Comparison of ENCODE assay signal across 28 cellular contexts in genomic region chr1:232132572-232132971, GRCh38.
DNase-seq lines count a peak whose midpoint lies in the region; FAIRE-seq and TF ChIP-seq lines count a peak whose summit lies in the region.
"Had no signal": no experiment of that assay in that cellular context is flagged by ENCODE, and none has a peak within 500 bp of the region (broad histone marks: within the 10 kb centered on the region; RNA-seq: fewer than 3 reads in every experiment).

No MANE protein-coding gene starts in this region.

- H3K4me2 ChIP-seq in neuronal stem cell (ENCODE audit: insufficient read depth, low read length, poor library complexity, severe bottlenecking), result no peak overlapping the region
- H3K4me2 ChIP-seq: PC-9 had no signal

- H3K9ac ChIP-seq in HUES48 (ENCODE audit: low read depth, low read length) (peak overlapping the region; percentile 13; the same call in 1 of the 2 replicates), neuronal stem cell (ENCODE audit: low read depth, low read length, poor library complexity) (no peak overlapping the region), kidney (ENCODE audit: low read length in 2 of 2) (no peak overlapping the region)

- H2BK12ac ChIP-seq in neuronal stem cell (ENCODE audit: low read length), result no peak overlapping the region

- H2BK5ac ChIP-seq in neuronal stem cell (ENCODE audit: low read length), result no peak overlapping the region

- H3K79me1 ChIP-seq in neuronal stem cell (ENCODE audit: low read depth, low read length), result no peaks in the 10 kb centered on the region

- H4K8ac ChIP-seq in neuronal stem cell (ENCODE audit: low read depth, low read length), result no peak overlapping the region

- H3K27me3 ChIP-seq in HUES48 (ENCODE audit: control insufficient read depth, insufficient read depth, low read length) (no peaks in the 10 kb centered on the region), neuronal stem cell (ENCODE audit: control insufficient read depth in 3 of 3, insufficient read depth in 3 of 3, low read depth in 1 of 3, low read length in 3 of 3) (no peaks in the 10 kb centered on the region)

- H3K9me3 Mint-ChIP-seq in glutamatergic neuron (ENCODE audit: unreplicated experiment), result peaks cover 6% of the 10 kb centered on the region

- intact Hi-C loops in kidney (cut with DNase I), result no loop called here

- H4K91ac ChIP-seq in neuronal stem cell (ENCODE audit: low read depth, low read length, poor library complexity), result no peak overlapping the region

- peak overlapping the region; percentile 1 for H3K4me3 Mint-ChIP-seq in glutamatergic neuron (ENCODE audit: unreplicated experiment)
- H3K4me3 Mint-ChIP-seq: B cell; CD8-positive, alpha-beta memory T cell had no signal

- H3K4ac ChIP-seq in neuronal stem cell (ENCODE audit: low read length), result no peak overlapping the region

- peaks cover 5% of the 10 kb centered on the region for H3K27me3 Mint-ChIP-seq in glutamatergic neuron (ENCODE audit: unreplicated experiment)

- H3K23ac ChIP-seq in neuronal stem cell (ENCODE audit: low read depth, low read length, poor library complexity), result no peak overlapping the region

- WGBS in neuronal stem cell (ENCODE audit: extremely low coverage in 2 of 2, insufficient read length in 2 of 2, insufficient replicate concordance in 1 of 2), 2 donors, result no CpG with 5 or more reads among the region's 1 CpG

- H2AK5ac ChIP-seq in neuronal stem cell (ENCODE audit: low read depth, low read length), result no peak overlapping the region

- H2BK15ac ChIP-seq in neuronal stem cell (ENCODE audit: low read length), result no peak overlapping the region

- H3K9me3 ChIP-seq in HUES48 (ENCODE audit: control insufficient read depth, insufficient read depth, low read length), result no peaks in the 10 kb centered on the region
- peaks cover 7 to 40% of the 10 kb centered on the region in 2 donors for H3K9me3 ChIP-seq in neuronal stem cell (replicated peaks in 1 of 2; ENCODE audit: control insufficient read depth in 2 of 2, insufficient read depth in 1 of 2, low read depth in 1 of 2, low read length in 2 of 2)
- peaks cover 0 to 4% of the 10 kb centered on the region in 2 donors for H3K9me3 ChIP-seq in kidney (ENCODE audit: control insufficient read depth in 1 of 2, low read length in 2 of 2)

- no peak overlapping the region for H3K14ac ChIP-seq in neuronal stem cell (ENCODE audit: low read length)

- FAIRE-seq in kidney (lab: Jason Lieb, UNC), result no peak
- FAIRE-seq: GM12878 had no signal

- peak overlapping the region; percentile 31; the same call in 1 of the 2 replicates for H3K4me3 ChIP-seq in HUES48 (ENCODE audit: low read depth, low read length)
- no peak overlapping the region for H3K4me3 ChIP-seq in neuronal stem cell (ENCODE audit: low read length in 2 of 2)
- no peak overlapping the region for H3K4me3 ChIP-seq in kidney (ENCODE audit: low read length in 2 of 2)
- H3K4me3 ChIP-seq: GM12878, PC-9 had no signal

- no peak overlapping the region for H3K18ac ChIP-seq in neuronal stem cell (ENCODE audit: low read length)

- TF ChIP-seq CTCF in glutamatergic neuron (IDR thresholded peaks at IDR 0.05; ENCODE audit: partially characterized antibody, unreplicated experiment) (no peak), kidney (IDR thresholded peaks at IDR 0.05; ENCODE audit: borderline replicate concordance, extremely low read depth, insufficient read depth) (no peak)

- peaks cover 99% of the 10 kb centered on the region for H3K36me3 ChIP-seq in HUES48 (ENCODE audit: control insufficient read depth, insufficient read depth, low read length)
- no peaks in the 10 kb centered on the region for H3K36me3 ChIP-seq in neuronal stem cell (replicated peaks in 1 of 2; ENCODE audit: control insufficient read depth in 2 of 2, insufficient read depth in 2 of 2, low read length in 2 of 2)
- H3K36me3 ChIP-seq in kidney (ENCODE audit: control insufficient read depth in 1 of 2, insufficient read depth in 2 of 2, low read length in 2 of 2), result no peaks in the 10 kb centered on the region

- H2BK120ac ChIP-seq in neuronal stem cell (ENCODE audit: low read depth, low read length), result no peak overlapping the region

- peak overlapping the region; percentile 94 for H3K27ac Mint-ChIP-seq in glutamatergic neuron (ENCODE audit: unreplicated experiment)
- H3K27ac Mint-ChIP-seq: B cell; CD8-positive, alpha-beta memory T cell had no signal

- H3K27ac ChIP-seq in HUES48 (ENCODE audit: low read depth, low read length) (peak overlapping the region; percentile 86), neuronal stem cell (replicated peaks; ENCODE audit: low read length) (no peak overlapping the region), kidney (ENCODE audit: low read depth in 2 of 2, low read length in 2 of 2) (no peak overlapping the region)
- H3K27ac ChIP-seq: 22Rv1, C4-2B, HL-60, PC-9 had no signal

- DNase-seq in NCI-H146 (lab: John Stamatoyannopoulos, UW) (peak; percentile 12), NCI-H146 treated with DMSO at 0.1 percent for 48 hours (lab: John Stamatoyannopoulos, UW; ENCODE audit: unreplicated experiment) (no peak), glutamatergic neuron (no peak), neuronal stem cell (ENCODE audit: low spot score) (no peak), kidney (no peak), kidney glomerular epithelial cell (lab: John Stamatoyannopoulos, UW) (no peak)
- DNase-seq: CD8-positive, alpha-beta memory T cell; DMS 273 treated with DMSO at 0.1 percent for 48 hours; DMS79; EL; GDM1; GOT3; KBM-7; MV-4-11; NCI-H1105; NCI-H1694; NCI-H2029 treated with DMSO at 0.1 percent for 48 hours; NCI-H2171 treated with DMSO at 0.1 percent for 48 hours; NCI-H345; NCI-H510A treated with DMSO at 0.1 percent for 48 hours; PC-9; Right ventricle myocardium superior had no signal

- peaks cover 91% of the 10 kb centered on the region for H3K4me1 ChIP-seq in HUES48 (ENCODE audit: control insufficient read depth, insufficient read depth, low read length)
- peaks cover 2 to 8% of the 10 kb centered on the region in 2 donors for H3K4me1 ChIP-seq in neuronal stem cell (ENCODE audit: control insufficient read depth in 2 of 2, insufficient read depth in 1 of 2, low read depth in 1 of 2, low read length in 2 of 2)
- H3K4me1 ChIP-seq in kidney (ENCODE audit: control insufficient read depth in 1 of 2, insufficient read depth in 1 of 2, low read depth in 1 of 2, low read length in 2 of 2), result no peaks in the 10 kb centered on the region

- H3K36me3 Mint-ChIP-seq in glutamatergic neuron (ENCODE audit: unreplicated experiment), result peaks cover 12% of the 10 kb centered on the region

- H2AFZ ChIP-seq in neuronal stem cell (ENCODE audit: low read length), result peak overlapping the region; percentile 50
- H2AFZ ChIP-seq: PC-9 had no signal

- peaks cover 32% of the 10 kb centered on the region for H3K4me1 Mint-ChIP-seq in glutamatergic neuron (ENCODE audit: low read depth, unreplicated experiment)
- H3K4me1 Mint-ChIP-seq: B cell; CD8-positive, alpha-beta memory T cell had no signal
